ENCODE assay signal across 20 cellular contexts in genomic region chr6:3283641-3284435, GRCh38. TPM values are rescaled to one million over a fixed set of nuclear protein-coding genes. Genes with fewer than 3 reads are reported as not detected.
DNase-seq lines count a peak whose midpoint lies in the region; ATAC-seq and TF ChIP-seq lines count a peak whose summit lies in the region.
"Had no signal": no experiment of that assay in that cellular context is flagged by ENCODE, and none has a peak within 500 bp of the region (broad histone marks: within the 10 kb centered on the region; RNA-seq: fewer than 3 reads in every experiment).

No MANE protein-coding gene starts in this region.

- no peaks in the 10 kb centered on the region for H3K9me3 Mint-ChIP-seq in progenitor cell of endocrine pancreas (ENCODE audit: low read depth)
- H3K9me3 Mint-ChIP-seq: activated CD4-positive, alpha-beta T cell treated with anti-CD3 and anti-CD28 coated beads, Interleukin-2, amount 10 ng/mL, durations not matched to agents 24 days and 14 days; activated naive CD4-positive, alpha-beta T cell treated with anti-CD3 and anti-CD28 coated beads, Interleukin-2, amount 10 ng/mL, durations not matched to agents 7 days and 5 days; activated T-cell treated with anti-CD3 and anti-CD28 coated beads, Interleukin-2, amount 50 U/mL, for 4 hours; T-helper 2 cell treated with Interferon-gamma antibody and Interleukin-4, amounts not matched to agents 5 μg/mL and 100 μg/mL, for 36 hours had no signal

- no peak for TF ChIP-seq CTCF in C4-2B (conservative IDR thresholded peaks at IDR 0.05)
- no peak for TF ChIP-seq CTCF in Peyer's patch (IDR thresholded peaks at IDR 0.05)
- no peak for TF ChIP-seq CTCF in dorsolateral prefrontal cortex (IDR thresholded peaks at IDR 0.05 in 54 of 56, conservative IDR thresholded peaks at IDR 0.05 in 2 of 56; ENCODE audit: low read depth in 1 of 56, partially characterized antibody in 56 of 56)
- no peak for TF ChIP-seq CTCF in ovary (IDR thresholded peaks at IDR 0.05)
- TF ChIP-seq CTCF in progenitor cell of endocrine pancreas (IDR thresholded peaks at IDR 0.05; ENCODE audit: unreplicated experiment) = no peak

- peak in 2 of 3 donors; percentile 44 for DNase-seq in Peyer's patch
- DNase-seq in dorsolateral prefrontal cortex = peak in 3 of 10 donors; percentile 25 to 42 (median 29)
- peak in 4 of 5 donors; percentile 5 to 22 (median 12) for DNase-seq in ovary
- no peak for DNase-seq in progenitor cell of endocrine pancreas (ENCODE audit: low spot score, unreplicated experiment)
- DNase-seq in A172 (ENCODE audit: low spot score) = no peak
- DNase-seq in mesenchymal stem cell = no peak
- DNase-seq: activated CD4-positive, alpha-beta T cell treated with anti-CD3 and anti-CD28 coated beads, Interleukin-2, amount 10 ng/mL, durations not matched to agents 24 days and 14 days; activated naive CD4-positive, alpha-beta T cell treated with anti-CD3 and anti-CD28 coated beads, Interleukin-2, amount 10 ng/mL, durations not matched to agents 7 days and 5 days; activated T-cell treated with anti-CD3 and anti-CD28 coated beads, Interleukin-2, amount 50 U/mL, for 4 hours; GF-D8; mesendoderm; NCI-H146; stimulated activated CD4-positive, alpha-beta T cell treated with anti-CD3 and anti-CD28 coated beads, Interleukin-2, amount 100 ng/mL, for 24 hours; WERI-Rb-1 had no signal

- H3K27me3 ChIP-seq in Peyer's patch (no peaks in the 10 kb centered on the region), dorsolateral prefrontal cortex (no peaks in the 10 kb centered on the region), ovary (no peaks in the 10 kb centered on the region), mesenchymal stem cell (ENCODE audit: control insufficient read depth in 1 of 2, insufficient read depth in 1 of 2, low read length in 2 of 2) (no peaks in the 10 kb centered on the region)
- H3K27me3 ChIP-seq: gastrocnemius medialis, hepatocyte had no signal

- no peak for ATAC-seq in HG03159 (IDR thresholded peaks at IDR 0.05; ENCODE audit: unreplicated experiment)
- ATAC-seq: activated T-cell treated with anti-CD3 and anti-CD28 coated beads, Interleukin-2, amount 50 U/mL, for 4 hours had no signal

- TF ChIP-seq POLR2A in Peyer's patch (IDR thresholded peaks at IDR 0.05) (no peak), ovary (IDR thresholded peaks at IDR 0.05) (no peak)

- H2BK120ac ChIP-seq in mesenchymal stem cell (ENCODE audit: low read depth, low read length) = no peak overlapping the region

- H3K4me3 ChIP-seq in Peyer's patch (no peak overlapping the region), dorsolateral prefrontal cortex (peak overlapping the region in 1 of 59 donors; percentile 33), ovary (no peak overlapping the region), mesenchymal stem cell (ENCODE audit: insufficient read depth in 1 of 2, low read depth in 1 of 2, low read length in 2 of 2) (no peak overlapping the region)
- H3K4me3 ChIP-seq: gastrocnemius medialis, hepatocyte, smooth muscle cell had no signal

- H3K27ac ChIP-seq in C4-2B (peak overlapping the region; percentile 46), Peyer's patch (no peak overlapping the region), dorsolateral prefrontal cortex (peak overlapping the region in 53 of 59 donors; percentile 1 to 87 (median 69)), ovary (no peak overlapping the region), mesenchymal stem cell (ENCODE audit: low read length, poor library complexity, severe bottlenecking) (no peak overlapping the region)
- H3K27ac ChIP-seq: hepatocyte, WERI-Rb-1 had no signal

- no peak overlapping the region for H3K4me2 ChIP-seq in mesenchymal stem cell (ENCODE audit: low read length, poor library complexity, severe bottlenecking)
- H3K4me2 ChIP-seq: hepatocyte, smooth muscle cell had no signal

- no peak overlapping the region for H3K27ac Mint-ChIP-seq in progenitor cell of endocrine pancreas
- H3K27ac Mint-ChIP-seq: activated CD4-positive, alpha-beta T cell treated with anti-CD3 and anti-CD28 coated beads, Interleukin-2, amount 10 ng/mL, durations not matched to agents 24 days and 14 days; activated naive CD4-positive, alpha-beta T cell treated with anti-CD3 and anti-CD28 coated beads, Interleukin-2, amount 10 ng/mL, durations not matched to agents 7 days and 5 days; T-helper 2 cell treated with Interferon-gamma antibody and Interleukin-4, amounts not matched to agents 5 μg/mL and 100 μg/mL, for 36 hours had no signal

- no peak overlapping the region for H3K4ac ChIP-seq in mesenchymal stem cell (ENCODE audit: low read depth in 1 of 2, low read length in 2 of 2)

- no peak overlapping the region for H3K23ac ChIP-seq in mesenchymal stem cell (ENCODE audit: low read length in 2 of 2)

- H3K4me1 ChIP-seq in Peyer's patch = no peaks in the 10 kb centered on the region
- no peaks in the 10 kb centered on the region for H3K4me1 ChIP-seq in ovary (ENCODE audit: insufficient read depth)
- H3K4me1 ChIP-seq in mesenchymal stem cell (ENCODE audit: control insufficient read depth, insufficient read depth, low read depth, low read length) = peaks cover 15% of the 10 kb centered on the region

- H2BK15ac ChIP-seq in mesenchymal stem cell (ENCODE audit: low read depth, poor library complexity, severe bottlenecking) = no peak overlapping the region

- no peak overlapping the region for H4K91ac ChIP-seq in mesenchymal stem cell (ENCODE audit: low read length)

- H4K8ac ChIP-seq in mesenchymal stem cell (ENCODE audit: low read length) = no peak overlapping the region

- H3K18ac ChIP-seq in mesenchymal stem cell (ENCODE audit: low read depth in 1 of 2, low read length in 2 of 2) = no peak overlapping the region

- WGBS in ovary, 3 donors = 86 to 92% (median 87%) methylated on average over 22 to 23 of the region's 23 CpGs
- WGBS in mesenchymal stem cell = 94% methylated on average over 23 of the region's 23 CpGs

- H3K36me3 Mint-ChIP-seq in progenitor cell of endocrine pancreas (ENCODE audit: insufficient read depth) = peaks cover 14% of the 10 kb centered on the region
- H3K36me3 Mint-ChIP-seq: activated naive CD4-positive, alpha-beta T cell treated with anti-CD3 and anti-CD28 coated beads, Interleukin-2, amount 10 ng/mL, durations not matched to agents 7 days and 5 days had no signal

- no peak overlapping the region for H3K9ac ChIP-seq in mesenchymal stem cell (ENCODE audit: low read length)

- peaks cover 0 to 67% (median 0%) of the 10 kb centered on the region in 3 donors for H3K36me3 ChIP-seq in Peyer's patch
- H3K36me3 ChIP-seq in ovary = no peaks in the 10 kb centered on the region
- H3K36me3 ChIP-seq in mesenchymal stem cell (ENCODE audit: control insufficient read depth in 1 of 2, insufficient read depth in 2 of 2, low read depth in 1 of 2, low read length in 2 of 2) = peaks cover 14 to 62% of the 10 kb centered on the region in 2 experiments
- H3K36me3 ChIP-seq: gastrocnemius medialis had no signal

- H3K14ac ChIP-seq in mesenchymal stem cell (ENCODE audit: low read length in 2 of 2) = no peak overlapping the region

- intact Hi-C loops in dorsolateral prefrontal cortex (cut with DNase I) (loop anchor here (2.0 to 5.0 kb wide), 3 partner anchors 173 to 708 kb away; partner anchors contain the start of gene SLC22A23 (in 2 of the 2)), ovary (cut with DNase I) (loop anchor here (5.0 to 10.0 kb wide), 3 partner anchors 171 to 448 kb away; partner anchors contain the start of gene SLC22A23 (in 2 of the 4))

- H3K27me3 Mint-ChIP-seq in progenitor cell of endocrine pancreas = no peaks in the 10 kb centered on the region
- H3K27me3 Mint-ChIP-seq: activated CD4-positive, alpha-beta T cell treated with anti-CD3 and anti-CD28 coated beads, Interleukin-2, amount 10 ng/mL, durations not matched to agents 24 days and 14 days; activated naive CD4-positive, alpha-beta T cell treated with anti-CD3 and anti-CD28 coated beads, Interleukin-2, amount 10 ng/mL, durations not matched to agents 7 days and 5 days had no signal

- no peak overlapping the region for H2AFZ ChIP-seq in mesenchymal stem cell (ENCODE audit: low read depth, low read length)
- H2AFZ ChIP-seq: hepatocyte had no signal

- H3K79me1 ChIP-seq in mesenchymal stem cell (replicated peaks; ENCODE audit: low read length, poor library complexity, severe bottlenecking) = peaks cover 4% of the 10 kb centered on the region

- TF ChIP-seq EP300 in ovary (IDR thresholded peaks at IDR 0.05) = no peak

- H2AK5ac ChIP-seq in mesenchymal stem cell (ENCODE audit: low read length, severe bottlenecking) = no peak overlapping the region

- H3K4me3 Mint-ChIP-seq in progenitor cell of endocrine pancreas (ENCODE audit: low read depth) = no peak overlapping the region
- H3K4me3 Mint-ChIP-seq: activated CD4-positive, alpha-beta T cell treated with anti-CD3 and anti-CD28 coated beads, Interleukin-2, amount 10 ng/mL, durations not matched to agents 24 days and 14 days; activated naive CD4-positive, alpha-beta T cell treated with anti-CD3 and anti-CD28 coated beads, Interleukin-2, amount 10 ng/mL, durations not matched to agents 7 days and 5 days; activated T-cell treated with anti-CD3 and anti-CD28 coated beads, Interleukin-2, amount 50 U/mL, for 4 hours; T-helper 2 cell treated with Interferon-gamma antibody and Interleukin-4, amounts not matched to agents 5 μg/mL and 100 μg/mL, for 36 hours had no signal

- no peak overlapping the region for H2BK12ac ChIP-seq in mesenchymal stem cell (ENCODE audit: low read length in 2 of 2)

- H3K9me3 ChIP-seq in Peyer's patch (no peaks in the 10 kb centered on the region), ovary (no peaks in the 10 kb centered on the region), mesenchymal stem cell (ENCODE audit: control insufficient read depth, low read length) (no peaks in the 10 kb centered on the region)
- H3K9me3 ChIP-seq: gastrocnemius medialis had no signal

- peaks cover 3% of the 10 kb centered on the region for H3K4me1 Mint-ChIP-seq in progenitor cell of endocrine pancreas (ENCODE audit: low read depth)

- H2BK5ac ChIP-seq in mesenchymal stem cell (ENCODE audit: low read depth, low read length, poor library complexity, severe bottlenecking) = no peak overlapping the region

RNA-seq across cellular contexts. Expression of gene PSMG4, which starts 25.1 kb away (rescaled TPM):
- total RNA-seq in Peyer's patch (10 to 100 TPM in 3 of 4 donors, 1 to 10 TPM in 1; 6.6 to 16.8 (median 15.9) TPM), dorsolateral prefrontal cortex (10 to 100 TPM; 17.1 to 34.4 (median 25.3) TPM), ovary (10 to 100 TPM; 13.9 to 24.3 (median 22.7) TPM), progenitor cell of endocrine pancreas (17.7 and 18.9 TPM in 2 replicates)
- polyA plus RNA-seq in ovary = 10 to 100 TPM in 1 of 2 donors, 1 to 10 TPM in 1; 8.5 to 34.8 TPM
- total RNA-seq in A172 (2014; rRNA removed; shearing (Covaris generic)) = 23.4 and 38.4 TPM in 2 replicates
- 24.6 TPM for polyA plus RNA-seq in mesenchymal stem cell (2013, experiment 1 of 2)
- 26.0 TPM for polyA plus RNA-seq in mesenchymal stem cell (2013, experiment 2 of 2)

RNA-seq across cellular contexts. Expression of gene TUBB2B, which starts 56.4 kb away (rescaled TPM):
- total RNA-seq in Peyer's patch (1 to 10 TPM; 2.4 to 7.4 (median 4.5) TPM), dorsolateral prefrontal cortex (100 to 1,000 TPM in 108 of 120 experiments, 10 to 100 TPM in 12; 53.6 to 634 (median 180) TPM), ovary (1 to 10 TPM in 5 of 7 donors, under 1 TPM in 2; 0.73 to 3.6 (median 1.7) TPM), progenitor cell of endocrine pancreas (268 and 276 TPM in 2 replicates)
- under 1 TPM; 0.67 to 0.81 TPM for polyA plus RNA-seq in ovary
- total RNA-seq in A172 (2014; rRNA removed; shearing (Covaris generic)) = 13.0 and 17.1 TPM in 2 replicates
- polyA plus RNA-seq in mesenchymal stem cell (2013, experiment 1 of 2) = 24.5 TPM
- polyA plus RNA-seq in mesenchymal stem cell (2013, experiment 2 of 2) = 25.5 TPM

Comparison
In these comparisons a context has a peak if more than half of its experiments do, and no peak if none do; other contexts are left out.
1. H3K27ac ChIP-seq: peak in C4-2B (single experiment) and dorsolateral prefrontal cortex (53 of 59); none in Peyer's patch (0 of 4), ovary (0 of 2) and mesenchymal stem cell (single experiment).
2. DNase-seq: peak in Peyer's patch (2 of 3) and ovary (4 of 5); none in progenitor cell of endocrine pancreas (single experiment), A172 (single experiment) and mesenchymal stem cell (single experiment).